ENCODE assay signal across 18 cellular contexts in genomic region chr7:12494354-12495024, GRCh38.
DNase-seq lines count a peak whose midpoint lies in the region; TF ChIP-seq lines count a peak whose summit lies in the region.
"Had no signal": no experiment of that assay in that cellular context is flagged by ENCODE, and none has a peak within 500 bp of the region (broad histone marks: within the 10 kb centered on the region; RNA-seq: fewer than 3 reads in every experiment).

No MANE protein-coding gene starts in this region.

- no peaks in the 10 kb centered on the region for H3K36me3 Mint-ChIP-seq in activated naive CD4-positive, alpha-beta T cell treated with anti-CD3 and anti-CD28 coated beads for 36 hours (ENCODE audit: low read depth)
- H3K36me3 Mint-ChIP-seq: activated naive CD8-positive, alpha-beta T cell treated with anti-CD3 and anti-CD28 coated beads, Interleukin-2, amount 10 ng/mL, durations not matched to agents 7 days and 5 days had no signal

- DNase-seq in RPMI8226 (peak; percentile 26), iPS-NIHi11 (ENCODE audit: low spot score) (peak; percentile 37), kidney tubule cell (ENCODE audit: low spot score) (no peak), mesenteric fat pad (ENCODE audit: low spot score) (no peak)
- DNase-seq in activated naive CD4-positive, alpha-beta T cell treated with anti-CD3 and anti-CD28 coated beads for 36 hours = no peak
- no peak for DNase-seq in NK-92 treated with Interleukin-12 subunit alpha and Interleukin-12 subunit beta, amount 100 ng/mL, for 24 hours (lab: John Stamatoyannopoulos, UW)
- DNase-seq: activated naive CD8-positive, alpha-beta T cell treated with anti-CD3 and anti-CD28 coated beads, Interleukin-2, amount 10 ng/mL, durations not matched to agents 7 days and 5 days; gastrocnemius medialis; IMR-90; NCI-H1436; NCI-H345; T-helper 17 cell; testis had no signal

- CTCF ChIA-PET in activated naive CD4-positive, alpha-beta T cell treated with anti-CD3 and anti-CD28 coated beads for 36 hours (lab: Charles Lee) = interaction anchor here (0.7 to 5.9 kb wide), 8 partner anchors 26 to 326 kb away, joined by 3 to 48 read pairs (median 4); no protein-coding TSS in a partner anchor

- no peak overlapping the region for H3K4me3 Mint-ChIP-seq in activated naive CD4-positive, alpha-beta T cell treated with anti-CD3 and anti-CD28 coated beads for 36 hours
- H3K4me3 Mint-ChIP-seq: activated naive CD8-positive, alpha-beta T cell treated with anti-CD3 and anti-CD28 coated beads, Interleukin-2, amount 10 ng/mL, durations not matched to agents 7 days and 5 days; B cell; brain; dendritic cell treated with granulocyte-macrophage colony-stimulating factor and Interleukin-4, amounts not matched to agents 40 ng/mL and 50 ng/mL, for 4 days; T-helper 17 cell had no signal

- H3K27ac Mint-ChIP-seq in activated naive CD4-positive, alpha-beta T cell treated with anti-CD3 and anti-CD28 coated beads for 36 hours = no peak overlapping the region
- H3K27ac Mint-ChIP-seq: activated naive CD8-positive, alpha-beta T cell treated with anti-CD3 and anti-CD28 coated beads, Interleukin-2, amount 10 ng/mL, durations not matched to agents 7 days and 5 days; B cell; brain; dendritic cell treated with granulocyte-macrophage colony-stimulating factor and Interleukin-4, amounts not matched to agents 40 ng/mL and 50 ng/mL, for 4 days; T-helper 17 cell had no signal

- peak; percentile 33; the same call in 1 of the 3 replicates for TF ChIP-seq CTCF in GM12872 (IDR thresholded peaks at IDR 0.05; ENCODE audit: insufficient read depth, low read depth, low read length)
- peak; percentile 32; the same call in 1 of the 2 replicates for TF ChIP-seq CTCF in LNCAP (IDR thresholded peaks at IDR 0.05)

- no peaks in the 10 kb centered on the region for H3K27me3 Mint-ChIP-seq in activated naive CD4-positive, alpha-beta T cell treated with anti-CD3 and anti-CD28 coated beads for 36 hours (ENCODE audit: low read depth)
- H3K27me3 Mint-ChIP-seq: brain; dendritic cell treated with granulocyte-macrophage colony-stimulating factor and Interleukin-4, amounts not matched to agents 40 ng/mL and 50 ng/mL, for 4 days had no signal

- H3K9me3 Mint-ChIP-seq in activated naive CD4-positive, alpha-beta T cell treated with anti-CD3 and anti-CD28 coated beads for 36 hours = no peaks in the 10 kb centered on the region
- H3K9me3 Mint-ChIP-seq: activated naive CD8-positive, alpha-beta T cell treated with anti-CD3 and anti-CD28 coated beads, Interleukin-2, amount 10 ng/mL, durations not matched to agents 7 days and 5 days; dendritic cell treated with granulocyte-macrophage colony-stimulating factor and Interleukin-4, amounts not matched to agents 40 ng/mL and 50 ng/mL, for 4 days had no signal

- no peaks in the 10 kb centered on the region for H3K4me1 Mint-ChIP-seq in activated naive CD4-positive, alpha-beta T cell treated with anti-CD3 and anti-CD28 coated beads for 36 hours (ENCODE audit: low read depth)
- H3K4me1 Mint-ChIP-seq: B cell had no signal

- intact Hi-C loops in activated naive CD4-positive, alpha-beta T cell treated with anti-CD3 and anti-CD28 coated beads for 36 hours (cut with micrococcal nuclease) = loop anchor here (5.0 kb wide), 2 partner anchors 172 to 282 kb away; partner anchors contain the start of gene TMEM106B

Comparison
In these comparisons a context has a peak if more than half of its experiments do, and no peak if none do; other contexts are left out.
1. DNase-seq: peak in RPMI8226 (single experiment) and iPS-NIHi11 (single experiment); none in activated naive CD4-positive, alpha-beta T cell treated with anti-CD3 and anti-CD28 coated beads for 36 hours (single experiment), kidney tubule cell (single experiment), NK-92 treated with Interleukin-12 subunit alpha and Interleukin-12 subunit beta, amount 100 ng/mL, for 24 hours (single experiment) and mesenteric fat pad (single experiment).